In genomic region chr5:150545246-150545645, GRCh38 we compare ENCODE assay signal across 2 cellular contexts.
TF ChIP-seq lines count a peak whose summit lies in the region.

No MANE protein-coding gene starts in this region.

TF ChIP-seq in liver, 16 proteins besides CTCF, POLR2A, EP300 and RAD21:
- TF ChIP-seq, protein P1, sequence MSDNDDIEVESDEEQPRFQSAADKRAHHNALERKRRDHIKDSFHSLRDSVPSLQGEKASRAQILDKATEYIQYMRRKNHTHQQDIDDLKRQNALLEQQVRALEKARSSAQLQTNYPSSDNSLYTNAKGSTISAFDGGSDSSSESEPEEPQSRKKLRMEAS (IDR thresholded peaks at IDR 0.05), result no peak
- no peak for TF ChIP-seq GABPA (IDR thresholded peaks at IDR 0.05 in 1 of 2, conservative IDR thresholded peaks at IDR 0.05 in 1 of 2)
- TF ChIP-seq FOXA2 (IDR thresholded peaks at IDR 0.05), result no peak
- no peak for TF ChIP-seq FOXA1 (IDR thresholded peaks at IDR 0.05)
- TF ChIP-seq EGR1 (IDR thresholded peaks at IDR 0.05; ENCODE audit: low read depth in 2 of 2), result no peak
- no peak for TF ChIP-seq YY1 (IDR thresholded peaks at IDR 0.05)
- no peak for TF ChIP-seq NR2F2 (IDR thresholded peaks at IDR 0.05)
- TF ChIP-seq, protein P2, sequence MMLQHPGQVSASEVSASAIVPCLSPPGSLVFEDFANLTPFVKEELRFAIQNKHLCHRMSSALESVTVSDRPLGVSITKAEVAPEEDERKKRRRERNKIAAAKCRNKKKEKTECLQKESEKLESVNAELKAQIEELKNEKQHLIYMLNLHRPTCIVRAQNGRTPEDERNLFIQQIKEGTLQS (IDR thresholded peaks at IDR 0.05), result no peak
- no peak for TF ChIP-seq ZBTB33 (IDR thresholded peaks at IDR 0.05)
- no peak for TF ChIP-seq JUND (IDR thresholded peaks at IDR 0.05)
- no peak for TF ChIP-seq REST (IDR thresholded peaks at IDR 0.05)
- no peak for TF ChIP-seq TAF1 (conservative IDR thresholded peaks at IDR 0.05)
- no peak for TF ChIP-seq HNF4A (conservative IDR thresholded peaks at IDR 0.05)
- no peak for TF ChIP-seq SP1 (IDR thresholded peaks at IDR 0.05)
- TF ChIP-seq RXRA (IDR thresholded peaks at IDR 0.05), result no peak
- no peak for TF ChIP-seq HNF4G (IDR thresholded peaks at IDR 0.05)

TF ChIP-seq in HepG2, 621 proteins besides CTCF, POLR2A, EP300 and RAD21:
- TF ChIP-seq ZSCAN25 (CRISPR knock-in tag; IDR thresholded peaks at IDR 0.05) (no peak), ZBTB1 (CRISPR knock-in tag; IDR thresholded peaks at IDR 0.05; ENCODE audit: borderline replicate concordance) (no peak), SMC3 (IDR thresholded peaks at IDR 0.05; ENCODE audit: low read length) (no peak), MAF1 (CRISPR knock-in tag; IDR thresholded peaks at IDR 0.05; ENCODE audit: borderline replicate concordance) (no peak), ZNF256 (CRISPR knock-in tag; conservative IDR thresholded peaks at IDR 0.05) (no peak), ZNF792 (CRISPR knock-in tag; IDR thresholded peaks at IDR 0.05) (no peak), KLF13 (CRISPR knock-in tag; IDR thresholded peaks at IDR 0.05) (no peak)
- TF ChIP-seq, protein P3, sequence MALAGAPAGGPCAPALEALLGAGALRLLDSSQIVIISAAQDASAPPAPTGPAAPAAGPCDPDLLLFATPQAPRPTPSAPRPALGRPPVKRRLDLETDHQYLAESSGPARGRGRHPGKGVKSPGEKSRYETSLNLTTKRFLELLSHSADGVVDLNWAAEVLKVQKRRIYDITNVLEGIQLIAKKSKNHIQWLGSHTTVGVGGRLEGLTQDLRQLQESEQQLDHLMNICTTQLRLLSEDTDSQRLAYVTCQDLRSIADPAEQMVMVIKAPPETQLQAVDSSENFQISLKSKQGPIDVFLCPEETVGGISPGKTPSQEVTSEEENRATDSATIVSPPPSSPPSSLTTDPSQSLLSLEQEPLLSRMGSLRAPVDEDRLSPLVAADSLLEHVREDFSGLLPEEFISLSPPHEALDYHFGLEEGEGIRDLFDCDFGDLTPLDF (CRISPR knock-in tag; IDR thresholded peaks at IDR 0.05), result no peak
TF ChIP-seq in HepG2: peak in this region for 0.
